In the genomic region with DNA sequence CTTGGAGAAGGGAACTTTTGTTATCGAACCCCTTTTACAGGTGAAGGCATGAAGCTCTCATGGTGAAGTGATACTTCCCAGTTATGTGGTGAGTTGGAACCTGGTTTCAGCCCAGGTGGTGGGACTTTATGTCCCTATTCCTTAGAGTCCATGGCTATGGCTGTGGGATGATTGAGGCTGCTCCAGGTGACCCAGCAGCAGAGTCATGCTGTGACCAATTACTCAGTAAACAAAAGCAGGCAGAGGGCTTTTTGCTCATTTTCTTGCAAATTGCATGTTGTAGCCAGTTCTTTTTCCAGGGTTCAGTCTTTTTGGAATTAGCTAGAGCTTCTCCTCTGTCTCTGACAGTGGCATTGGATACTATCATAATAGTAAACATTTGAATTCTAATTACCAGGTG, we compare ENCODE assay signal across 1 cellular context.
TF ChIP-seq lines count a peak whose summit lies in the region.

No MANE protein-coding gene starts in this region.

TF ChIP-seq in H1, 55 proteins besides CTCF, POLR2A, EP300 and RAD21 (continued from another document):
- no peak for TF ChIP-seq TEAD4 (IDR thresholded peaks at IDR 0.05; ENCODE audit: low read depth, low read length)
- TF ChIP-seq, protein P1, sequence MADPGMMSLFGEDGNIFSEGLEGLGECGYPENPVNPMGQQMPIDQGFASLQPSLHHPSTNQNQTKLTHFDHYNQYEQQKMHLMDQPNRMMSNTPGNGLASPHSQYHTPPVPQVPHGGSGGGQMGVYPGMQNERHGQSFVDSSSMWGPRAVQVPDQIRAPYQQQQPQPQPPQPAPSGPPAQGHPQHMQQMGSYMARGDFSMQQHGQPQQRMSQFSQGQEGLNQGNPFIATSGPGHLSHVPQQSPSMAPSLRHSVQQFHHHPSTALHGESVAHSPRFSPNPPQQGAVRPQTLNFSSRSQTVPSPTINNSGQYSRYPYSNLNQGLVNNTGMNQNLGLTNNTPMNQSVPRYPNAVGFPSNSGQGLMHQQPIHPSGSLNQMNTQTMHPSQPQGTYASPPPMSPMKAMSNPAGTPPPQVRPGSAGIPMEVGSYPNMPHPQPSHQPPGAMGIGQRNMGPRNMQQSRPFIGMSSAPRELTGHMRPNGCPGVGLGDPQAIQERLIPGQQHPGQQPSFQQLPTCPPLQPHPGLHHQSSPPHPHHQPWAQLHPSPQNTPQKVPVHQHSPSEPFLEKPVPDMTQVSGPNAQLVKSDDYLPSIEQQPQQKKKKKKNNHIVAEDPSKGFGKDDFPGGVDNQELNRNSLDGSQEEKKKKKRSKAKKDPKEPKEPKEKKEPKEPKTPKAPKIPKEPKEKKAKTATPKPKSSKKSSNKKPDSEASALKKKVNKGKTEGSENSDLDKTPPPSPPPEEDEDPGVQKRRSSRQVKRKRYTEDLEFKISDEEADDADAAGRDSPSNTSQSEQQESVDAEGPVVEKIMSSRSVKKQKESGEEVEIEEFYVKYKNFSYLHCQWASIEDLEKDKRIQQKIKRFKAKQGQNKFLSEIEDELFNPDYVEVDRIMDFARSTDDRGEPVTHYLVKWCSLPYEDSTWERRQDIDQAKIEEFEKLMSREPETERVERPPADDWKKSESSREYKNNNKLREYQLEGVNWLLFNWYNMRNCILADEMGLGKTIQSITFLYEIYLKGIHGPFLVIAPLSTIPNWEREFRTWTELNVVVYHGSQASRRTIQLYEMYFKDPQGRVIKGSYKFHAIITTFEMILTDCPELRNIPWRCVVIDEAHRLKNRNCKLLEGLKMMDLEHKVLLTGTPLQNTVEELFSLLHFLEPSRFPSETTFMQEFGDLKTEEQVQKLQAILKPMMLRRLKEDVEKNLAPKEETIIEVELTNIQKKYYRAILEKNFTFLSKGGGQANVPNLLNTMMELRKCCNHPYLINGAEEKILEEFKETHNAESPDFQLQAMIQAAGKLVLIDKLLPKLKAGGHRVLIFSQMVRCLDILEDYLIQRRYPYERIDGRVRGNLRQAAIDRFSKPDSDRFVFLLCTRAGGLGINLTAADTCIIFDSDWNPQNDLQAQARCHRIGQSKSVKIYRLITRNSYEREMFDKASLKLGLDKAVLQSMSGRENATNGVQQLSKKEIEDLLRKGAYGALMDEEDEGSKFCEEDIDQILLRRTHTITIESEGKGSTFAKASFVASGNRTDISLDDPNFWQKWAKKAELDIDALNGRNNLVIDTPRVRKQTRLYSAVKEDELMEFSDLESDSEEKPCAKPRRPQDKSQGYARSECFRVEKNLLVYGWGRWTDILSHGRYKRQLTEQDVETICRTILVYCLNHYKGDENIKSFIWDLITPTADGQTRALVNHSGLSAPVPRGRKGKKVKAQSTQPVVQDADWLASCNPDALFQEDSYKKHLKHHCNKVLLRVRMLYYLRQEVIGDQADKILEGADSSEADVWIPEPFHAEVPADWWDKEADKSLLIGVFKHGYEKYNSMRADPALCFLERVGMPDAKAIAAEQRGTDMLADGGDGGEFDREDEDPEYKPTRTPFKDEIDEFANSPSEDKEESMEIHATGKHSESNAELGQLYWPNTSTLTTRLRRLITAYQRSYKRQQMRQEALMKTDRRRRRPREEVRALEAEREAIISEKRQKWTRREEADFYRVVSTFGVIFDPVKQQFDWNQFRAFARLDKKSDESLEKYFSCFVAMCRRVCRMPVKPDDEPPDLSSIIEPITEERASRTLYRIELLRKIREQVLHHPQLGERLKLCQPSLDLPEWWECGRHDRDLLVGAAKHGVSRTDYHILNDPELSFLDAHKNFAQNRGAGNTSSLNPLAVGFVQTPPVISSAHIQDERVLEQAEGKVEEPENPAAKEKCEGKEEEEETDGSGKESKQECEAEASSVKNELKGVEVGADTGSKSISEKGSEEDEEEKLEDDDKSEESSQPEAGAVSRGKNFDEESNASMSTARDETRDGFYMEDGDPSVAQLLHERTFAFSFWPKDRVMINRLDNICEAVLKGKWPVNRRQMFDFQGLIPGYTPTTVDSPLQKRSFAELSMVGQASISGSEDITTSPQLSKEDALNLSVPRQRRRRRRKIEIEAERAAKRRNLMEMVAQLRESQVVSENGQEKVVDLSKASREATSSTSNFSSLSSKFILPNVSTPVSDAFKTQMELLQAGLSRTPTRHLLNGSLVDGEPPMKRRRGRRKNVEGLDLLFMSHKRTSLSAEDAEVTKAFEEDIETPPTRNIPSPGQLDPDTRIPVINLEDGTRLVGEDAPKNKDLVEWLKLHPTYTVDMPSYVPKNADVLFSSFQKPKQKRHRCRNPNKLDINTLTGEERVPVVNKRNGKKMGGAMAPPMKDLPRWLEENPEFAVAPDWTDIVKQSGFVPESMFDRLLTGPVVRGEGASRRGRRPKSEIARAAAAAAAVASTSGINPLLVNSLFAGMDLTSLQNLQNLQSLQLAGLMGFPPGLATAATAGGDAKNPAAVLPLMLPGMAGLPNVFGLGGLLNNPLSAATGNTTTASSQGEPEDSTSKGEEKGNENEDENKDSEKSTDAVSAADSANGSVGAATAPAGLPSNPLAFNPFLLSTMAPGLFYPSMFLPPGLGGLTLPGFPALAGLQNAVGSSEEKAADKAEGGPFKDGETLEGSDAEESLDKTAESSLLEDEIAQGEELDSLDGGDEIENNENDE (IDR thresholded peaks at IDR 0.05; ENCODE audit: insufficient replicate concordance, low read length), result no peak
- peak; percentile 53 for TF ChIP-seq NANOG (IDR thresholded peaks at IDR 0.05; ENCODE audit: insufficient read depth, low read depth, low read length, poor library complexity, severe bottlenecking)
